Comparison of ENCODE assay signal across 1 cellular context in the genomic region with DNA sequence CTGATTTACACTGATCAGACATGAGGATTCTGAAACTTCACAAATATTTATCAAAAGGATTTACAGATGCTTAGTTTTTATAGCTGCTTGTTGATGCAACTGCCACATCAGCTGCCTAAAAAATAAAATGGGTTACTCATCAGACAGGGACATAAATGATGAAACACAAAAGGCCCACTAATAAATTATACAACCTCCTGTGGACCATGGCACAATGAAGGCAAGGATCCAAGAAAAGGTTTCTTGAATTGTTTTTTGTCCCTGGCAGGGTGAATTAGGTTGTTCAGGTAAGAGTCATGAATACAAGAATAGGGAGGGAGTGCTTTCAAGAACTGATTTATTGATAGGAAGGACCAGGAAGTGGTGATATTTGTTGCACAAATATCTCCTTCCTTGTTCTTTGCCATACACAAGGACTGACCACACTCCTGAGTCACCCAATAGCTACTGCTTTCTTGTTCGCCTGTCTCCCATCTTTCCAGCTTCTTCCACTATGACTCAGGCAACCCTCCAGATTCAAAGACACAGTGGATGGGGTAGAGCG.
A peak's percentile ranks its signal among the peaks of the same experiment; 100 is the strongest.
TF ChIP-seq lines count a peak whose summit lies in the region.

No MANE protein-coding gene starts in this region.

TF ChIP-seq in HCT116, 20 proteins besides CTCF, POLR2A, EP300 and RAD21:
- TF ChIP-seq, protein P1, sequence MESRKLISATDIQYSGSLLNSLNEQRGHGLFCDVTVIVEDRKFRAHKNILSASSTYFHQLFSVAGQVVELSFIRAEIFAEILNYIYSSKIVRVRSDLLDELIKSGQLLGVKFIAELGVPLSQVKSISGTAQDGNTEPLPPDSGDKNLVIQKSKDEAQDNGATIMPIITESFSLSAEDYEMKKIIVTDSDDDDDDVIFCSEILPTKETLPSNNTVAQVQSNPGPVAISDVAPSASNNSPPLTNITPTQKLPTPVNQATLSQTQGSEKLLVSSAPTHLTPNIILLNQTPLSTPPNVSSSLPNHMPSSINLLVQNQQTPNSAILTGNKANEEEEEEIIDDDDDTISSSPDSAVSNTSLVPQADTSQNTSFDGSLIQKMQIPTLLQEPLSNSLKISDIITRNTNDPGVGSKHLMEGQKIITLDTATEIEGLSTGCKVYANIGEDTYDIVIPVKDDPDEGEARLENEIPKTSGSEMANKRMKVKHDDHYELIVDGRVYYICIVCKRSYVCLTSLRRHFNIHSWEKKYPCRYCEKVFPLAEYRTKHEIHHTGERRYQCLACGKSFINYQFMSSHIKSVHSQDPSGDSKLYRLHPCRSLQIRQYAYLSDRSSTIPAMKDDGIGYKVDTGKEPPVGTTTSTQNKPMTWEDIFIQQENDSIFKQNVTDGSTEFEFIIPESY (IDR thresholded peaks at IDR 0.05; ENCODE audit: extremely low read depth, insufficient replicate concordance, low read length), result no peak
- TF ChIP-seq TCF7L2 (IDR thresholded peaks at IDR 0.05; ENCODE audit: borderline replicate concordance, extremely low read depth, insufficient read depth, insufficient read length), result no peak
- peak; percentile 64 for TF ChIP-seq JUND (IDR thresholded peaks at IDR 0.05)
- TF ChIP-seq CBX3 (IDR thresholded peaks at IDR 0.05; ENCODE audit: low read depth), result peak; percentile 72; the same call in 1 of the 2 replicates
- TF ChIP-seq SP1 (IDR thresholded peaks at IDR 0.05; ENCODE audit: low read depth), result peak; percentile 71; the same call in 1 of the 2 replicates
- TF ChIP-seq SRF (IDR thresholded peaks at IDR 0.05; ENCODE audit: low read depth), result no peak
- TF ChIP-seq FOSL1 (IDR thresholded peaks at IDR 0.05; ENCODE audit: low read depth), result peak; percentile 51
- TF ChIP-seq ZFX (IDR thresholded peaks at IDR 0.05), result no peak
- no peak for TF ChIP-seq EGR1 (IDR thresholded peaks at IDR 0.05; ENCODE audit: low read depth)
- peak; percentile 25 for TF ChIP-seq ELF1 (IDR thresholded peaks at IDR 0.05; ENCODE audit: borderline replicate concordance, low read depth)
- TF ChIP-seq CEBPB (IDR thresholded peaks at IDR 0.05; ENCODE audit: low read depth), result peak; percentile 70; the same call in 1 of the 2 replicates
- TF ChIP-seq ZNF274 (IDR thresholded peaks at IDR 0.05; ENCODE audit: low read depth, low read length), result no peak
